Comparison of ENCODE assay signal across 8 cellular contexts in the genomic region with DNA sequence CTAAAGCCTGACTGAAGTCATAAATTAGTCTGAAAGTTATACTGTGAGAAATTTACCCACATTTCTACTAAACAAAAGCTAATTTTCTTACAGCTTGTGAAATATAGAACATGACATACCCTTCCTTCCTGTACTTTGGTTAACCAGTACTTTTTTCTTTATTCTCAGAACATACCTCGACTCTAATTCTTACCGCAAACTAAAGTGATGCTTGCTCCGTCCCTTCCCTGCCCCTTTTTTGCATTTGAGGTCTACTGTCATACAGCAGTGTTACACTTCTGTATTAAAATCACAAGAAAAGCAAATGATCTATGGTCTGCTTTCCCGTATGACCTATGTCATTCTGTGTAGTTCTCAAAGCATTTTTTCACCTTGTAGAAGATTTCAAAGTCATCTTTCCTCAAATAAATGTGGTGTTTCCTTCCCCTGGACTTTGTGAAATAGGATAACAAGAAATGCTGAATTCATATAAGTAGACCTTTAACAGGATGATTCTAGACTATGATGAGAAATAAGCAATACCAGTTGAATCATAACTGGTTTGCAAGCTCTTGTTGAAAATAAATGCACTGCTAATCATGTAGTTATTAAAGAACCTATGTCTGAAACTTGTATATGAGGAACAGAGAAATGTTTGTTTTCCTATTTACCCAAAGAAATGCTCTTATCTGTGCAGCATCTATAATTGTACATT. TPM values are rescaled to one million over a fixed set of nuclear protein-coding genes. Genes with fewer than 3 reads are reported as not detected.
DNase-seq lines count a peak whose midpoint lies in the region; ATAC-seq, FAIRE-seq and TF ChIP-seq lines count a peak whose summit lies in the region.

No MANE protein-coding gene starts in this region.

- H3K36me3 ChIP-seq in spleen (peaks cover 0 to 56% (median 8%) of the 10 kb centered on the region in 6 donors), hepatocyte (replicated peaks; ENCODE audit: insufficient read depth, low read depth) (no peaks in the 10 kb centered on the region), kidney (ENCODE audit: control insufficient read depth in 1 of 2, insufficient read depth in 2 of 2, low read length in 2 of 2) (no peaks in the 10 kb centered on the region)

- no peak for TF ChIP-seq CTCF in spleen (IDR thresholded peaks at IDR 0.05 in 8 of 11, conservative IDR thresholded peaks at IDR 0.05 in 3 of 11)
- TF ChIP-seq CTCF in hepatocyte (IDR thresholded peaks at IDR 0.05; ENCODE audit: poor library complexity) = no peak
- no peak for TF ChIP-seq CTCF in kidney (IDR thresholded peaks at IDR 0.05; ENCODE audit: borderline replicate concordance, extremely low read depth, insufficient read depth)

- intact Hi-C loops in spleen (cut with DNase I; ENCODE audit: low total_unique reads) (no loop called here), kidney (cut with DNase I) (no loop called here)

- H3K27ac ChIP-seq in spleen (peak overlapping the region; percentile 54 to 94 (median 88)), hepatocyte (no peak overlapping the region), kidney (ENCODE audit: low read depth in 2 of 2, low read length in 2 of 2) (no peak overlapping the region)

- H3K4me1 ChIP-seq in spleen = peaks cover 29 to 82% (median 75%) of the 10 kb centered on the region in 6 donors
- H3K4me1 ChIP-seq in hepatocyte (ENCODE audit: insufficient read depth) = peaks cover 8% of the 10 kb centered on the region
- H3K4me1 ChIP-seq in kidney (ENCODE audit: control insufficient read depth in 1 of 2, insufficient read depth in 1 of 2, low read depth in 1 of 2, low read length in 2 of 2) = peaks cover 0 to 4% of the 10 kb centered on the region in 2 donors

- no peaks in the 10 kb centered on the region for H3K9me2 ChIP-seq in hepatocyte (replicated peaks; ENCODE audit: insufficient read depth)

- 15 to 26% (median 21%) methylated on average over 4 of the region's 4 CpGs for WGBS in spleen, 5 donors
- WGBS in hepatocyte (ENCODE audit: low lambda C conversion rate, missing lambda C conversion rate) = 89% methylated on average over 4 of the region's 4 CpGs

- H4K20me1 ChIP-seq in hepatocyte (ENCODE audit: insufficient read depth, poor library complexity, severe bottlenecking) = no peaks in the 10 kb centered on the region

- ATAC-seq in GM19023 (IDR thresholded peaks at IDR 0.05; ENCODE audit: unreplicated experiment) (peak; percentile 94), HG02884 (IDR thresholded peaks at IDR 0.05; ENCODE audit: unreplicated experiment) (peak; percentile 86)

- peak; percentile 45 to 51 for DNase-seq in activated CD4-positive, alpha-beta T cell treated with anti-CD3 and anti-CD28 coated beads, Interleukin-2, amount 50 U/mL, for 4 hours
- DNase-seq in spleen = no peak
- no peak for DNase-seq in KBM-7
- no peak for DNase-seq in hepatocyte (ENCODE audit: low spot score)
- no peak for DNase-seq in foreskin melanocyte
- DNase-seq in kidney = no peak

- peak in 1 of 3 donors; percentile 48 for TF ChIP-seq POLR2A in spleen (IDR thresholded peaks at IDR 0.05)

- H3K79me2 ChIP-seq in hepatocyte = no peaks in the 10 kb centered on the region

- FAIRE-seq in kidney (lab: Jason Lieb, UNC) = no peak

- H2AFZ ChIP-seq in hepatocyte = no peak overlapping the region

- H3K4me2 ChIP-seq in hepatocyte = no peak overlapping the region

- no peak overlapping the region for H3K9ac ChIP-seq in kidney (ENCODE audit: low read length in 2 of 2)

- H3K27me3 ChIP-seq in spleen (replicated peaks in 1 of 7) = no peaks in the 10 kb centered on the region
- H3K27me3 ChIP-seq in hepatocyte = no peaks in the 10 kb centered on the region

- in situ Hi-C loops in KBM-7 (cut with MboI; ENCODE audit: low pct_unique_long_range_greater_than_20kb, low sequenced_read_pairs) = no loop called here

- H3K9me3 ChIP-seq in spleen = no peaks in the 10 kb centered on the region
- no peaks in the 10 kb centered on the region for H3K9me3 ChIP-seq in hepatocyte (ENCODE audit: low read depth)
- H3K9me3 ChIP-seq in kidney (ENCODE audit: control insufficient read depth in 1 of 2, low read length in 2 of 2) = no peaks in the 10 kb centered on the region

- H3K4me3 ChIP-seq in spleen (no peak overlapping the region), hepatocyte (no peak overlapping the region), kidney (ENCODE audit: low read length in 2 of 2) (no peak overlapping the region)

RNA-seq across cellular contexts. Expression of gene CYTIP, which starts 30.4 kb away (rescaled TPM):
- total RNA-seq in spleen (100 to 1,000 TPM in 6 of 7 donors, 10 to 100 TPM in 1; 85.6 to 135 (median 106) TPM), hepatocyte (3.7 and 4.0 TPM in 2 replicates), kidney (24.0 TPM)
- polyA plus RNA-seq in spleen (10 to 100 TPM; 27.3 to 63.2 (median 29.3) TPM), hepatocyte (0.28 and 1.6 TPM in 2 replicates), kidney (ENCODE audit: insufficient read depth, low read depth, low replicate concordance) (3.5 TPM)

Comparison
In these comparisons a context has a peak if more than half of its experiments do, and no peak if none do; other contexts are left out.
1. DNase-seq: peak in activated CD4-positive, alpha-beta T cell treated with anti-CD3 and anti-CD28 coated beads, Interleukin-2, amount 50 U/mL, for 4 hours (2 of 2); none in spleen (single experiment), KBM-7 (single experiment), hepatocyte (single experiment), foreskin melanocyte (single experiment) and kidney (single experiment).
2. H3K27ac ChIP-seq: peak in spleen (8 of 8); none in hepatocyte (single experiment) and kidney (0 of 2).